ENCODE assay signal across 7 cellular contexts in the genomic region with DNA sequence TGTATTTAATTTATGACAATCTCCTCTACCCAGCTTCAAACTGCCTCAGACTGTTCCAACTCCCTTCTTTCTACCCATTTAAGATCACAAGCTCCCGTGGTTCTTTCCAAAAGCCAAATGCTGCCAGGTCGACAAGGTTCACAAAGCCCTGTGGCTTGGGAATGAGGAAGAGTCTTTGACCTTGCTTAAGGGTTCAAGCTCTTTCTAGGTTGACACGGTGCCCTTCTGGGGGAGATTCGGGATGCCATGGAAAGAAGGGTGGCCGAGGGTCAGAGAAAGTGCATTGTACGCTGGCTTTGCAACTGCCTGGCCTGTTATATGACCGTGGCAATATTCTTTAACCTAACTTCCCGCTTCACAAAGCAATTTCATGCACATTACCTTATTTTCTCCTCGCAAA.
"Had no signal": no experiment of that assay in that cellular context is flagged by ENCODE, and none has a peak within 500 bp of the region (broad histone marks: within the 10 kb centered on the region; RNA-seq: fewer than 3 reads in every experiment).

No MANE protein-coding gene starts in this region.

- ATAC-seq: K562 had no signal

- DNase-seq: GM23248, GOT3, H7, HCEC 1CT, IMR-90, KG1 had no signal
